In genomic region chr18:3511980-3512379, GRCh38 we compare ENCODE assay signal across 8 cellular contexts.
DNase-seq lines count a peak whose midpoint lies in the region; ATAC-seq, FAIRE-seq and TF ChIP-seq lines count a peak whose summit lies in the region.

No MANE protein-coding gene starts in this region.

- H3K27me3 ChIP-seq in bronchial epithelial cell (ENCODE audit: control insufficient read depth, insufficient read depth, low read length) = peaks cover 1% of the 10 kb centered on the region

- DNase-seq in activated CD4-positive, CD25-positive, alpha-beta regulatory T cell treated with anti-CD3 and anti-CD28 coated beads, Interleukin-2, amount 50 U/mL, for 72 hours = no peak
- DNase-seq in NCI-H526 treated with DMSO at 0.1 percent for 48 hours (lab: John Stamatoyannopoulos, UW) (peak; percentile 48), bronchial epithelial cell (ENCODE audit: low read depth) (peak; percentile 94), skeletal muscle cell (ENCODE audit: low read depth) (peak; percentile 70), NCI-H1092 (lab: John Stamatoyannopoulos, UW) (no peak), posterior cingulate gyrus (no peak)

- intact Hi-C loops in posterior cingulate gyrus (cut with DNase I) = no loop called here

- ATAC-seq in activated CD4-positive, CD25-positive, alpha-beta regulatory T cell treated with anti-CD3 and anti-CD28 coated beads, Interleukin-2, amount 50 U/mL, for 24 hours = peak; percentile 81 to 91
- no peak for ATAC-seq in HG03521 (IDR thresholded peaks at IDR 0.05; ENCODE audit: unreplicated experiment)

- FAIRE-seq in bronchial epithelial cell (lab: Jason Lieb, UNC) = no peak

- H3K36me3 ChIP-seq in bronchial epithelial cell (ENCODE audit: control insufficient read depth, insufficient read depth, low read length) = no peaks in the 10 kb centered on the region

- H3K4me3 ChIP-seq in bronchial epithelial cell (ENCODE audit: low read depth, low read length) = no peak overlapping the region
- no peak overlapping the region for H3K4me3 ChIP-seq in skeletal muscle cell (ENCODE audit: low read depth, low read length)

- TF ChIP-seq CTCF in bronchial epithelial cell (IDR thresholded peaks at IDR 0.05; ENCODE audit: insufficient read depth, low read length, severe bottlenecking) = no peak

Comparison
In these comparisons a context has a peak if more than half of its experiments do, and no peak if none do; other contexts are left out.
1. DNase-seq: peak in NCI-H526 treated with DMSO at 0.1 percent for 48 hours (single experiment), bronchial epithelial cell (single experiment) and skeletal muscle cell (single experiment); none in activated CD4-positive, CD25-positive, alpha-beta regulatory T cell treated with anti-CD3 and anti-CD28 coated beads, Interleukin-2, amount 50 U/mL, for 72 hours (single experiment), NCI-H1092 (single experiment) and posterior cingulate gyrus (0 of 10).